Comparison of ENCODE assay signal across 19 cellular contexts in the genomic region with DNA sequence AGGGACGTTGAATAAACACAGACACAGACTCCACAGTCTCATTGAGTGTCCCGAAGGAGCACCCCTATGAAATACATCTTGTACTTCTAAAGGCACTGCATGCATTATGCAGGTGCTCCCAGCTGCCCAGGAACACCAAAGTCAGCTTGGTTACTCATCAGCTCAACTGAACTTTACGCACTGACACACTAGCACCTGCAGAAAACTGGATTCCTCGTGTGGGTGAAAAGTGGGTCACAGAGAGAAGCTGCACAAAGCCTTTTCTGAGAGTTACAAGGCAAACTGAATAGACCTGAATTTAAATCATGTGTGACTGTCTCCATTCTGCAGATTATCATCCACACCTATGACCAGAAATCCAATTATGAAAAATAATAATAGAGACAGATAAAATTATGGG.
A peak's percentile ranks its signal among the peaks of the same experiment; 100 is the strongest.
DNase-seq lines count a peak whose midpoint lies in the region; TF ChIP-seq lines count a peak whose summit lies in the region.
"Had no signal": no experiment of that assay in that cellular context is flagged by ENCODE, and none has a peak within 500 bp of the region (broad histone marks: within the 10 kb centered on the region; RNA-seq: fewer than 3 reads in every experiment).

No MANE protein-coding gene starts in this region.

- H3K23ac ChIP-seq in neuronal stem cell (ENCODE audit: low read depth, low read length, poor library complexity), result no peak overlapping the region

- H2BK120ac ChIP-seq in neuronal stem cell (ENCODE audit: low read depth, low read length), result no peak overlapping the region

- no peak overlapping the region for H2BK15ac ChIP-seq in neuronal stem cell (ENCODE audit: low read length)

- no peak overlapping the region for H2AFZ ChIP-seq in neuronal stem cell (ENCODE audit: low read length)

- H3K9me3 ChIP-seq in neuronal stem cell (replicated peaks in 1 of 2; ENCODE audit: control insufficient read depth in 2 of 2, insufficient read depth in 1 of 2, low read depth in 1 of 2, low read length in 2 of 2) (no peaks in the 10 kb centered on the region), Caco-2 (no peaks in the 10 kb centered on the region)
- H3K9me3 ChIP-seq: BLaER1, HAP-1 had no signal

- no peak overlapping the region for H3K4me2 ChIP-seq in neuronal stem cell (ENCODE audit: insufficient read depth, low read length, poor library complexity, severe bottlenecking)
- H3K4me2 ChIP-seq: BLaER1 had no signal

- no peak overlapping the region for H4K91ac ChIP-seq in neuronal stem cell (ENCODE audit: low read depth, low read length, poor library complexity)

- H3K27me3 ChIP-seq in neuronal stem cell (ENCODE audit: control insufficient read depth in 3 of 3, insufficient read depth in 3 of 3, low read depth in 1 of 3, low read length in 3 of 3), result no peaks in the 10 kb centered on the region
- no peaks in the 10 kb centered on the region for H3K27me3 ChIP-seq in Caco-2 (replicated peaks; ENCODE audit: control insufficient read depth, insufficient read depth, low read length)
- H3K27me3 ChIP-seq: BLaER1 had no signal

- H3K9ac ChIP-seq in neuronal stem cell (ENCODE audit: low read depth, low read length, poor library complexity), result no peak overlapping the region
- H3K9ac ChIP-seq: BLaER1 had no signal

- H3K79me1 ChIP-seq in neuronal stem cell (ENCODE audit: low read depth, low read length), result no peaks in the 10 kb centered on the region

- H3K27me3 Mint-ChIP-seq in Caco-2 (ENCODE audit: insufficient read depth, unreplicated experiment), result no peaks in the 10 kb centered on the region
- H3K27me3 Mint-ChIP-seq: B cell; CD4-positive, CD25-positive, alpha-beta regulatory T cell had no signal

- whole genome bisulfite sequencing in neuronal stem cell (ENCODE audit: extremely low coverage in 2 of 2, insufficient read length in 2 of 2, insufficient replicate concordance in 1 of 2), 2 donors, result no CpG with 5 or more reads among the region's 4 CpGs

- H3K36me3 ChIP-seq in neuronal stem cell (replicated peaks in 1 of 2; ENCODE audit: control insufficient read depth in 2 of 2, insufficient read depth in 2 of 2, low read length in 2 of 2), result no peaks in the 10 kb centered on the region
- no peaks in the 10 kb centered on the region for H3K36me3 ChIP-seq in Caco-2 (ENCODE audit: control insufficient read depth, insufficient read depth, low read length)
- H3K36me3 ChIP-seq: BLaER1, HAP-1 had no signal

- H3K4me1 ChIP-seq in neuronal stem cell (ENCODE audit: control insufficient read depth in 2 of 2, insufficient read depth in 1 of 2, low read depth in 1 of 2, low read length in 2 of 2) (no peaks in the 10 kb centered on the region), Caco-2 (no peaks in the 10 kb centered on the region)
- H3K4me1 ChIP-seq: BLaER1, HAP-1 had no signal

- no peak overlapping the region for H3K4ac ChIP-seq in neuronal stem cell (ENCODE audit: low read length)

- intact Hi-C loops in Caco-2 (cut with micrococcal nuclease; ENCODE audit: unreplicated experiment), result loop anchor here (5.0 kb wide), 1 partner anchor 377 kb away; no protein-coding TSS in a partner anchor

- no peak overlapping the region for H2AK5ac ChIP-seq in neuronal stem cell (ENCODE audit: low read depth, low read length)

- H3K27ac Mint-ChIP-seq in Caco-2 (ENCODE audit: unreplicated experiment), result no peak overlapping the region
- H3K27ac Mint-ChIP-seq: B cell; CD4-positive, CD25-positive, alpha-beta regulatory T cell; CD8-positive, alpha-beta T cell had no signal

- no peak overlapping the region for H2BK5ac ChIP-seq in neuronal stem cell (ENCODE audit: low read length)

- no peak overlapping the region for H2BK12ac ChIP-seq in neuronal stem cell (ENCODE audit: low read length)

- POLR2A ChIA-PET in HEK293T (lab: Yijun Ruan, JAX) (no interaction called here), Caco-2 (lab: Charles Lee) (no interaction called here)

- no peak overlapping the region for H3K14ac ChIP-seq in neuronal stem cell (ENCODE audit: low read length)

- DNase-seq in DMS53 (lab: John Stamatoyannopoulos, UW), result peak; percentile 28
- DNase-seq in DMS53 treated with DMSO at 0.1 percent for 48 hours (lab: John Stamatoyannopoulos, UW; ENCODE audit: unreplicated experiment), result no peak
- DNase-seq in kidney tubule cell (ENCODE audit: low spot score), result peak; percentile 15
- DNase-seq in neuronal stem cell (ENCODE audit: low spot score), result no peak
- no peak for DNase-seq in activated T-cell treated with anti-CD3 and anti-CD28 coated beads for 4 hours
- DNase-seq in HEK293T (ENCODE audit: extremely low spot score), result no peak
- no peak for DNase-seq in Caco-2
- DNase-seq: CD4-positive, CD25-positive, alpha-beta regulatory T cell; CD8-positive, alpha-beta T cell; DMS 273 treated with DMSO at 0.1 percent for 48 hours; DND-41; GDM1; GOT3 had no signal

- no peak overlapping the region for H4K8ac ChIP-seq in neuronal stem cell (ENCODE audit: low read depth, low read length)

- no peak overlapping the region for H3K27ac ChIP-seq in neuronal stem cell (replicated peaks; ENCODE audit: low read length)
- H3K27ac ChIP-seq: 22Rv1, BLaER1, C4-2B had no signal

- no peak overlapping the region for H3K4me3 ChIP-seq in neuronal stem cell (ENCODE audit: low read length in 2 of 2)
- H3K4me3 ChIP-seq in Caco-2 (ENCODE audit: low read depth, low read length), result no peak overlapping the region
- H3K4me3 ChIP-seq: BLaER1, GM12878, HAP-1 had no signal

- peak overlapping the region; percentile 21 for H3K18ac ChIP-seq in neuronal stem cell (ENCODE audit: low read length)

- CTCF ChIA-PET in HEK293T (lab: Yijun Ruan, JAX) (no interaction called here), Caco-2 (lab: Charles Lee) (no interaction called here)

- no peaks in the 10 kb centered on the region for H3K9me3 Mint-ChIP-seq in Caco-2 (ENCODE audit: unreplicated experiment)
- H3K9me3 Mint-ChIP-seq: CD8-positive, alpha-beta T cell had no signal

- H3K4me1 Mint-ChIP-seq in Caco-2 (ENCODE audit: low read depth, unreplicated experiment), result no peaks in the 10 kb centered on the region
- H3K4me1 Mint-ChIP-seq: B cell; CD4-positive, CD25-positive, alpha-beta regulatory T cell had no signal

- H3K36me3 Mint-ChIP-seq in Caco-2 (ENCODE audit: insufficient read depth, unreplicated experiment), result no peaks in the 10 kb centered on the region
- H3K36me3 Mint-ChIP-seq: CD4-positive, CD25-positive, alpha-beta regulatory T cell; CD8-positive, alpha-beta T cell had no signal

- no peak for TF ChIP-seq CTCF in Caco-2 (IDR thresholded peaks at IDR 0.05; ENCODE audit: insufficient read depth in 1 of 2, low read depth in 1 of 2, low read length in 1 of 2, severe bottlenecking in 1 of 2, unreplicated experiment in 1 of 2)

- no peak overlapping the region for H3K4me3 Mint-ChIP-seq in Caco-2 (ENCODE audit: unreplicated experiment)
- H3K4me3 Mint-ChIP-seq: B cell; CD4-positive, CD25-positive, alpha-beta regulatory T cell; CD8-positive, alpha-beta T cell had no signal

- no TSS peak for BruUV-seq in Caco-2 (replicated peaks; lab: Mats Ljungman, UMichigan)

TF ChIP-seq in HEK293T, 16 proteins besides CTCF, POLR2A, EP300 and RAD21:
- TF ChIP-seq HDGF (IDR thresholded peaks at IDR 0.05; ENCODE audit: borderline replicate concordance) (no peak), ELF4 (IDR thresholded peaks at IDR 0.05) (no peak), LEF1 (IDR thresholded peaks at IDR 0.05; ENCODE audit: borderline replicate concordance) (no peak), L3MBTL2 (conservative IDR thresholded peaks at IDR 0.05) (no peak), FOXM1 (IDR thresholded peaks at IDR 0.05; ENCODE audit: borderline replicate concordance) (no peak), NFRKB (IDR thresholded peaks at IDR 0.05) (no peak), ZNF384 (IDR thresholded peaks at IDR 0.05) (no peak)

Comparison
In these comparisons a context has a peak if more than half of its experiments do, and no peak if none do; other contexts are left out.
1. DNase-seq: peak in DMS53 (single experiment) and kidney tubule cell (single experiment); none in DMS53 treated with DMSO at 0.1 percent for 48 hours (single experiment), neuronal stem cell (single experiment), activated T-cell treated with anti-CD3 and anti-CD28 coated beads for 4 hours (single experiment), HEK293T (single experiment) and Caco-2 (0 of 2).